In genomic region chr13:111217661-111218060, GRCh38 we compare ENCODE assay signal across 14 cellular contexts.
A peak's percentile ranks its signal among the peaks of the same experiment; 100 is the strongest.
DNase-seq lines count a peak whose midpoint lies in the region; ATAC-seq and TF ChIP-seq lines count a peak whose summit lies in the region.
"Had no signal": no experiment of that assay in that cellular context is flagged by ENCODE, and none has a peak within 500 bp of the region (broad histone marks: within the 10 kb centered on the region; RNA-seq: fewer than 3 reads in every experiment).

No MANE protein-coding gene starts in this region.

- H3K36me3 ChIP-seq in endodermal cell (ENCODE audit: control insufficient read depth, insufficient read depth, low read length) = peaks cover 14% of the 10 kb centered on the region
- no peaks in the 10 kb centered on the region for H3K36me3 ChIP-seq in testis (ENCODE audit: low read depth, missing control alignments)

- H3K4me1 Mint-ChIP-seq in T-helper 17 cell (peaks cover 38% of the 10 kb centered on the region), endodermal cell (peaks cover 19% of the 10 kb centered on the region)

- no peak for TF ChIP-seq POLR2A in testis (IDR thresholded peaks at IDR 0.05)

- H3K36me3 Mint-ChIP-seq in T-helper 17 cell (ENCODE audit: low read depth) (no peaks in the 10 kb centered on the region), endodermal cell (ENCODE audit: low read depth) (peaks cover 3% of the 10 kb centered on the region)

- H3K27me3 ChIP-seq in endodermal cell (ENCODE audit: control insufficient read depth, insufficient read depth, low read length, poor library complexity, severe bottlenecking) = no peaks in the 10 kb centered on the region
- H3K27me3 ChIP-seq in testis = no peaks in the 10 kb centered on the region
- H3K27me3 ChIP-seq: Peyer's patch had no signal

- H3K27ac ChIP-seq in endodermal cell (ENCODE audit: low read depth, low read length) = no peak overlapping the region
- H3K27ac ChIP-seq in testis = peak overlapping the region; percentile 22 to 83

- TF ChIP-seq CTCF in endodermal cell (conservative IDR thresholded peaks at IDR 0.05) = no peak
- no peak for TF ChIP-seq CTCF in testis (IDR thresholded peaks at IDR 0.05)

- H3K27ac Mint-ChIP-seq in T-helper 17 cell (no peak overlapping the region), endodermal cell (no peak overlapping the region)
- H3K27ac Mint-ChIP-seq: activated CD8-positive, alpha-beta T cell treated with anti-CD3 and anti-CD28 coated beads for 36 hours; stimulated activated naive CD8-positive, alpha-beta T cell treated with anti-CD3 and anti-CD28 coated beads, Interleukin-15, Interleukin-2, amounts not matched to agents 100 ng/mL and 50 ng/mL, for 24 hours had no signal

- H3K4me3 Mint-ChIP-seq in T-helper 17 cell (peak overlapping the region; percentile 7), endodermal cell (no peak overlapping the region)
- H3K4me3 Mint-ChIP-seq: activated CD8-positive, alpha-beta T cell treated with anti-CD3 and anti-CD28 coated beads for 36 hours; stimulated activated naive CD8-positive, alpha-beta T cell treated with anti-CD3 and anti-CD28 coated beads, Interleukin-15, Interleukin-2, amounts not matched to agents 100 ng/mL and 50 ng/mL, for 24 hours had no signal

- no peak overlapping the region for H3K4me3 ChIP-seq in endodermal cell (ENCODE audit: low read length)
- H3K4me3 ChIP-seq in testis = no peak overlapping the region
- H3K4me3 ChIP-seq: GM12878, K562, mucosa of descending colon, Peyer's patch had no signal

- no peak overlapping the region for H3K9ac ChIP-seq in endodermal cell (ENCODE audit: extremely low read depth, low read length, poor library complexity, severe bottlenecking)

- no peaks in the 10 kb centered on the region for H3K9me3 ChIP-seq in T-helper 17 cell (ENCODE audit: control insufficient read depth, low read length, poor library complexity, severe bottlenecking)
- no peaks in the 10 kb centered on the region for H3K9me3 ChIP-seq in endodermal cell (ENCODE audit: control insufficient read depth, low read length)
- H3K9me3 ChIP-seq in testis = no peaks in the 10 kb centered on the region
- H3K9me3 ChIP-seq: mucosa of descending colon, Peyer's patch had no signal

- H3K4me1 ChIP-seq in endodermal cell (ENCODE audit: control insufficient read depth, insufficient read depth, low read length) (no peaks in the 10 kb centered on the region), testis (peaks cover 33% of the 10 kb centered on the region)

- 88 to 93% methylated on average over 3 to 13 of the region's 13 CpGs for WGBS in endodermal cell (ENCODE audit: insufficient coverage in 1 of 2, insufficient read length in 1 of 2), 2 experiments
- 22 to 35% methylated on average over 13 of the region's 13 CpGs for WGBS in testis, 2 donors

- ATAC-seq in T-helper 17 cell = no peak
- ATAC-seq: activated CD8-positive, alpha-beta T cell treated with anti-CD3 and anti-CD28 coated beads for 36 hours; GM12878; K562; mucosa of descending colon had no signal

- H3K27me3 Mint-ChIP-seq in T-helper 17 cell (no peaks in the 10 kb centered on the region), endodermal cell (ENCODE audit: insufficient read depth) (no peaks in the 10 kb centered on the region)
- H3K27me3 Mint-ChIP-seq: activated CD8-positive, alpha-beta T cell treated with anti-CD3 and anti-CD28 coated beads for 36 hours; stimulated activated naive CD8-positive, alpha-beta T cell treated with anti-CD3 and anti-CD28 coated beads, Interleukin-15, Interleukin-2, amounts not matched to agents 100 ng/mL and 50 ng/mL, for 24 hours had no signal

- H3K9me3 Mint-ChIP-seq in endodermal cell = no peaks in the 10 kb centered on the region
- H3K9me3 Mint-ChIP-seq: activated CD8-positive, alpha-beta T cell treated with anti-CD3 and anti-CD28 coated beads for 36 hours; stimulated activated naive CD8-positive, alpha-beta T cell treated with anti-CD3 and anti-CD28 coated beads, Interleukin-15, Interleukin-2, amounts not matched to agents 100 ng/mL and 50 ng/mL, for 24 hours had no signal

- DNase-seq in T-helper 17 cell (no peak), endodermal cell (peak; percentile 30), midbrain (lab: John Stamatoyannopoulos, UW) (peak; percentile 15), testis (peak; percentile 87), COR-L47 (lab: John Stamatoyannopoulos, UW) (no peak), NK-92 (lab: John Stamatoyannopoulos, UW; ENCODE audit: unreplicated experiment) (no peak), SIG-M5 (lab: John Stamatoyannopoulos, UW) (no peak)
- no peak for DNase-seq in activated naive CD4-positive, alpha-beta T cell (lab: John Stamatoyannopoulos, UW)
- DNase-seq: activated CD8-positive, alpha-beta T cell treated with anti-CD3 and anti-CD28 coated beads for 36 hours; mucosa of descending colon; Peyer's patch had no signal

- intact Hi-C loops in testis (cut with DNase I; ENCODE audit: low total_unique reads) = loop anchor here (10.0 kb wide), 1 partner anchor 153 kb away; no protein-coding TSS in a partner anchor

Comparison
In these comparisons a context has a peak if more than half of its experiments do, and no peak if none do; other contexts are left out.
1. DNase-seq: peak in endodermal cell (single experiment), midbrain (single experiment) and testis (single experiment); none in T-helper 17 cell (0 of 3), COR-L47 (single experiment), activated naive CD4-positive, alpha-beta T cell (0 of 4), NK-92 (single experiment) and SIG-M5 (single experiment).